ENCODE assay signal across 16 cellular contexts in genomic region chr9:94864183-94864582, GRCh38.
DNase-seq lines count a peak whose midpoint lies in the region; ATAC-seq and TF ChIP-seq lines count a peak whose summit lies in the region.
"Had no signal": no experiment of that assay in that cellular context is flagged by ENCODE, and none has a peak within 500 bp of the region (broad histone marks: within the 10 kb centered on the region; RNA-seq: fewer than 3 reads in every experiment).

No MANE protein-coding gene starts in this region.

- H3F3A ChIP-seq in Loucy (ENCODE audit: low read depth), result no peaks in the 10 kb centered on the region

- H3K9me3 ChIP-seq in Loucy (ENCODE audit: insufficient read depth, low read depth, low read length), result no peaks in the 10 kb centered on the region
- H3K9me3 ChIP-seq in muscle layer of colon (ENCODE audit: low read length), result no peaks in the 10 kb centered on the region
- no peaks in the 10 kb centered on the region for H3K9me3 ChIP-seq in tibial artery
- H3K9me3 ChIP-seq in body of pancreas, result no peaks in the 10 kb centered on the region

- H3K79me2 ChIP-seq in Loucy (ENCODE audit: insufficient read depth, low read length), result no peaks in the 10 kb centered on the region

- no peaks in the 10 kb centered on the region for H3K9me2 ChIP-seq in Loucy (replicated peaks; ENCODE audit: low read depth, low read length)

- no peak for TF ChIP-seq POLR2A in body of pancreas (IDR thresholded peaks at IDR 0.05)

- ATAC-seq in HG03378 (IDR thresholded peaks at IDR 0.05; ENCODE audit: unreplicated experiment), result no peak
- ATAC-seq in body of pancreas, result no peak
- ATAC-seq: HepG2; naive thymus-derived CD4-positive, alpha-beta T cell; T-helper 17 cell had no signal

- H4K20me1 ChIP-seq in Loucy (ENCODE audit: insufficient read depth, low read length, poor library complexity, severe bottlenecking), result no peaks in the 10 kb centered on the region

- H3K27me3 ChIP-seq in Loucy (ENCODE audit: insufficient read depth, low read length, poor library complexity, severe bottlenecking) (no peaks in the 10 kb centered on the region), dorsolateral prefrontal cortex (no peaks in the 10 kb centered on the region), muscle layer of colon (ENCODE audit: control insufficient read depth in 1 of 2, insufficient read depth in 2 of 2, low read length in 2 of 2) (no peaks in the 10 kb centered on the region), tibial artery (no peaks in the 10 kb centered on the region), body of pancreas (no peaks in the 10 kb centered on the region)

- peak overlapping the region; percentile 27 for H3K4me2 ChIP-seq in Loucy (ENCODE audit: low read depth, low read length, poor library complexity, severe bottlenecking)

- H3K9ac ChIP-seq in Loucy (ENCODE audit: low read depth, low read length, poor library complexity, severe bottlenecking) (no peak overlapping the region), muscle layer of colon (ENCODE audit: low read length) (no peak overlapping the region)

- 60 to 72% methylated on average over 3 of the region's 3 CpGs for WGBS in body of pancreas, 2 donors

- H2AFZ ChIP-seq in Loucy (ENCODE audit: low read length), result no peak overlapping the region

- TF ChIP-seq CTCF in Loucy (conservative IDR thresholded peaks at IDR 0.05; ENCODE audit: low read length) (no peak), dorsolateral prefrontal cortex (IDR thresholded peaks at IDR 0.05 in 54 of 56, conservative IDR thresholded peaks at IDR 0.05 in 2 of 56; ENCODE audit: low read depth in 1 of 56, partially characterized antibody in 56 of 56) (no peak), tibial artery (IDR thresholded peaks at IDR 0.05) (no peak), body of pancreas (IDR thresholded peaks at IDR 0.05) (no peak)

- intact Hi-C loops in dorsolateral prefrontal cortex (cut with DNase I) (loop anchor here (1.0 to 5.0 kb wide), 2 partner anchors 29 to 38 kb away; no protein-coding TSS in a partner anchor), tibial artery (cut with DNase I; ENCODE audit: low total_unique reads) (no loop called here), body of pancreas (cut with DNase I) (no loop called here)

- peak overlapping the region in 38 of 59 donors; percentile 2 to 82 (median 62) for H3K27ac ChIP-seq in dorsolateral prefrontal cortex
- H3K27ac ChIP-seq in muscle layer of colon (ENCODE audit: low read depth, low read length), result peak overlapping the region; percentile 52
- H3K27ac ChIP-seq in tibial artery, result peak overlapping the region; percentile 80
- no peak overlapping the region for H3K27ac ChIP-seq in body of pancreas

- no peak for DNase-seq in dorsolateral prefrontal cortex
- no peak for DNase-seq in tibial artery
- DNase-seq in body of pancreas, result no peak
- DNase-seq in cerebellar nuclear complex (lab: John Stamatoyannopoulos, UW), result no peak
- DNase-seq: activated CD4-positive, alpha-beta T cell treated with anti-CD3 and anti-CD28 coated beads for 1 hour; activated naive CD4-positive, alpha-beta T cell treated with Interleukin-2 at 50 U/mL for 16 hours; H9; naive thymus-derived CD4-positive, alpha-beta T cell; NCI-H2081 treated with DMSO at 0.1 percent for 48 hours; RPMI8226; stimulated activated CD4-positive, alpha-beta T cell treated with anti-CD3 and anti-CD28 coated beads, Interleukin-2, amount 100 ng/mL, for 24 hours; T-helper 17 cell had no signal

- H3K4me3 ChIP-seq in Loucy (ENCODE audit: low read length, poor library complexity, severe bottlenecking) (no peak overlapping the region), dorsolateral prefrontal cortex (peak overlapping the region in 14 of 59 donors; percentile 5 to 39 (median 17)), muscle layer of colon (ENCODE audit: low read depth in 1 of 2, low read length in 2 of 2) (no peak overlapping the region), tibial artery (no peak overlapping the region), body of pancreas (no peak overlapping the region)

- H3K36me3 ChIP-seq in Loucy (ENCODE audit: insufficient read depth, low read length) (no peaks in the 10 kb centered on the region), muscle layer of colon (ENCODE audit: insufficient read depth, low read length) (no peaks in the 10 kb centered on the region), tibial artery (no peaks in the 10 kb centered on the region), body of pancreas (replicated peaks in 1 of 2; ENCODE audit: insufficient read depth in 1 of 2, low read depth in 2 of 2) (no peaks in the 10 kb centered on the region)

- H3K4me1 ChIP-seq in Loucy (ENCODE audit: insufficient read depth, low read length, poor library complexity, severe bottlenecking) (peaks cover 51% of the 10 kb centered on the region), muscle layer of colon (ENCODE audit: insufficient read depth, low read length) (peaks cover 43% of the 10 kb centered on the region), tibial artery (peaks cover 0 to 69% (median 40%) of the 10 kb centered on the region in 4 donors), body of pancreas (peaks cover 34% of the 10 kb centered on the region)

Comparison
In these comparisons a context has a peak if more than half of its experiments do, and no peak if none do; other contexts are left out.
1. H3K27ac ChIP-seq: peak in dorsolateral prefrontal cortex (38 of 59), muscle layer of colon (single experiment) and tibial artery (2 of 2); none in body of pancreas (0 of 4).
2. intact Hi-C loops: an anchor here in dorsolateral prefrontal cortex (1.0 to 5.0 kb wide); none called in tibial artery and body of pancreas.